ENCODE assay signal across 10 cellular contexts in the genomic region with DNA sequence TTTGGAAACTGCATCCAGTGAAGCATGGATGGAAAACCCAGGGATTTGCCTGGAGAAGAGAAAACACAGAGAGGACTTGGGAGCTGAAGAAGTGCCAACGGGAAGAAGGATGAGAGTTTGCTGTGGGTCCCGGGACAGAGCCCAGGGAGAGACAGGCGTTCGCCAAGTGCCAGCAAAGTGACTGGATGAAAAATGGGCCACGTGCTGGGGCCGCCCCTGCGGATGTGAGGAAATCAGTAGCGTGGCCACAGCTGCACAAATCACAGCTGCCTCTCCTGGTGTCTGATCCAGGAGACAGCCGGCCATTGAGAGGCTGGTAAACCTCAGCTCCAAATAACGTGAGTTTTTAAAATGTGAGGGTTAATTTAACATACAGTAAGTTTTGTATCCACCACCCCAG.
DNase-seq lines count a peak whose midpoint lies in the region; ATAC-seq, FAIRE-seq and TF ChIP-seq lines count a peak whose summit lies in the region.
"Had no signal": no experiment of that assay in that cellular context is flagged by ENCODE, and none has a peak within 500 bp of the region (broad histone marks: within the 10 kb centered on the region; RNA-seq: fewer than 3 reads in every experiment).

No MANE protein-coding gene starts in this region.

- TF ChIP-seq CTCF in GM23338 (conservative IDR thresholded peaks at IDR 0.05; ENCODE audit: low read depth in 2 of 2) (no peak), PC-9 (conservative IDR thresholded peaks at IDR 0.05) (no peak), progenitor cell of endocrine pancreas (IDR thresholded peaks at IDR 0.05; ENCODE audit: unreplicated experiment) (no peak)

- no peak overlapping the region for H3K27ac ChIP-seq in GM23338 (ENCODE audit: low read depth)
- peak overlapping the region; percentile 71 for H3K27ac ChIP-seq in PC-9

- peak overlapping the region; percentile 58 for H2AFZ ChIP-seq in GM23338
- peak overlapping the region; percentile 80 for H2AFZ ChIP-seq in PC-9

- no peak overlapping the region for H3K4me3 ChIP-seq in GM23338
- peak overlapping the region; percentile 58 for H3K4me3 ChIP-seq in PC-9
- H3K4me3 ChIP-seq: esophagus squamous epithelium had no signal

- H3K36me3 ChIP-seq in GM23338 (ENCODE audit: insufficient read depth) (no peaks in the 10 kb centered on the region), PC-9 (ENCODE audit: low read depth) (no peaks in the 10 kb centered on the region)
- H3K36me3 ChIP-seq: esophagus squamous epithelium had no signal

- CTCF ChIA-PET in PC-9 (lab: Charles Lee), result interaction anchor here (0.6 to 0.7 kb wide), 3 partner anchors 394 to 541 kb away, joined by 3 to 5 read pairs (median 4); no protein-coding TSS in a partner anchor

- no peaks in the 10 kb centered on the region for H4K20me1 ChIP-seq in GM23338 (replicated peaks; ENCODE audit: insufficient read depth)
- no peaks in the 10 kb centered on the region for H4K20me1 ChIP-seq in PC-9 (ENCODE audit: insufficient read depth)

- BruUV-seq in PC-9 (replicated peaks; lab: Mats Ljungman, UMichigan), result no TSS peak

- H3K9me2 ChIP-seq in GM23338 (ENCODE audit: insufficient read depth) (no peaks in the 10 kb centered on the region), PC-9 (ENCODE audit: insufficient read depth) (no peaks in the 10 kb centered on the region)

- peaks cover 20% of the 10 kb centered on the region for H3K27me3 Mint-ChIP-seq in GM23338 (ENCODE audit: insufficient read depth, low read depth, poor library complexity)
- peaks cover 5% of the 10 kb centered on the region for H3K27me3 Mint-ChIP-seq in activated T-helper 1 cell treated with anti-CD3 and anti-CD28 coated beads, Interleukin-12 subunit alpha, Interleukin-12 subunit beta, Interleukin-2, Interleukin-4 antibody, amounts not matched to agents 30 ng/mL and 10 ng/mL and 1 ng/mL, durations not matched to agents 14 hours and 24 hours and 36 hours (ENCODE audit: insufficient read depth)
- H3K27me3 Mint-ChIP-seq in progenitor cell of endocrine pancreas, result peaks cover 2% of the 10 kb centered on the region

- H3F3A ChIP-seq in GM23338 (replicated peaks; ENCODE audit: low read depth), result no peaks in the 10 kb centered on the region
- peaks cover 32% of the 10 kb centered on the region for H3F3A ChIP-seq in PC-9 (ENCODE audit: insufficient read depth, low read depth)

- H3K27me3 ChIP-seq in GM23338 (ENCODE audit: insufficient read depth) (peaks cover 32% of the 10 kb centered on the region), PC-9 (ENCODE audit: insufficient read depth, low read depth) (no peaks in the 10 kb centered on the region)

- ATAC-seq in GM23338 (no peak), left cardiac atrium (peak; percentile 62 to 90), GM18517 (IDR thresholded peaks at IDR 0.05; ENCODE audit: unreplicated experiment) (no peak)

- H3K4me1 ChIP-seq in GM23338 (ENCODE audit: insufficient read depth) (peaks cover 30% of the 10 kb centered on the region), PC-9 (replicated peaks; ENCODE audit: insufficient read depth) (peaks cover 47% of the 10 kb centered on the region)

- H3K36me3 Mint-ChIP-seq in GM23338 (ENCODE audit: low read depth) (no peaks in the 10 kb centered on the region), progenitor cell of endocrine pancreas (ENCODE audit: insufficient read depth) (no peaks in the 10 kb centered on the region)
- peaks cover 1% of the 10 kb centered on the region for H3K36me3 Mint-ChIP-seq in activated T-helper 1 cell treated with anti-CD3 and anti-CD28 coated beads, Interleukin-12 subunit alpha, Interleukin-12 subunit beta, Interleukin-2, Interleukin-4 antibody, amounts not matched to agents 30 ng/mL and 10 ng/mL and 1 ng/mL, durations not matched to agents 14 hours and 24 hours and 36 hours (ENCODE audit: low read depth)

- no peaks in the 10 kb centered on the region for H3K9me3 ChIP-seq in PC-9 (ENCODE audit: insufficient read depth, low read depth)
- H3K9me3 ChIP-seq: esophagus squamous epithelium had no signal

- POLR2A ChIA-PET in PC-9 (lab: Charles Lee; ENCODE audit: unreplicated experiment), result interaction anchor here (0.6 to 1.1 kb wide), 5 partner anchors 21 to 506 kb away, joined by 3 to 10 read pairs (median 4); no protein-coding TSS in a partner anchor

- no peak for DNase-seq in GM23338 (ENCODE audit: low spot score)
- DNase-seq in PC-9, result peak; percentile 62 to 69
- DNase-seq in left cardiac atrium, result peak; percentile 62
- peak; percentile 34 for DNase-seq in retina
- DNase-seq in activated T-helper 1 cell treated with anti-CD3 and anti-CD28 coated beads, Interleukin-12 subunit alpha, Interleukin-12 subunit beta, Interleukin-2, Interleukin-4 antibody, amounts not matched to agents 30 ng/mL and 10 ng/mL and 1 ng/mL, durations not matched to agents 14 hours and 24 hours and 36 hours (ENCODE audit: low spot score), result no peak
- DNase-seq in frontal cortex (ENCODE audit: low spot score in 2 of 2), result no peak
- DNase-seq in progenitor cell of endocrine pancreas (ENCODE audit: low spot score, unreplicated experiment), result no peak
- DNase-seq: activated CD4-positive, alpha-beta T cell treated with anti-CD3 and anti-CD28 coated beads, Interleukin-2, amount 50 U/mL, for 4 hours; esophagus squamous epithelium had no signal

- H3K27ac Mint-ChIP-seq in GM23338 (no peak overlapping the region), progenitor cell of endocrine pancreas (no peak overlapping the region)
- H3K27ac Mint-ChIP-seq in activated T-helper 1 cell treated with anti-CD3 and anti-CD28 coated beads, Interleukin-12 subunit alpha, Interleukin-12 subunit beta, Interleukin-2, Interleukin-4 antibody, amounts not matched to agents 30 ng/mL and 10 ng/mL and 1 ng/mL, durations not matched to agents 14 hours and 24 hours and 36 hours, result no peak overlapping the region

- intact Hi-C loops in PC-9 (cut with micrococcal nuclease; ENCODE audit: unreplicated experiment), result loop anchor here (1.0 to 5.0 kb wide), 3 partner anchors 90 to 199 kb away; no protein-coding TSS in a partner anchor
- intact Hi-C loops in left cardiac atrium (cut with DNase I), result no loop called here
- intact Hi-C loops in activated T-helper 1 cell treated with anti-CD3 and anti-CD28 coated beads, Interleukin-12 subunit alpha, Interleukin-12 subunit beta, Interleukin-2, Interleukin-4 antibody, amounts not matched to agents 30 ng/mL and 10 ng/mL and 1 ng/mL, durations not matched to agents 14 hours and 24 hours and 36 hours (cut with micrococcal nuclease), result loop anchor here (5.0 kb wide), 1 partner anchor 51 kb away; no protein-coding TSS in a partner anchor

- FAIRE-seq in frontal cortex (lab: Jason Lieb, UNC), result no peak

- H3K79me2 ChIP-seq in GM23338 (replicated peaks; ENCODE audit: insufficient read depth), result no peaks in the 10 kb centered on the region
- peaks cover 14% of the 10 kb centered on the region for H3K79me2 ChIP-seq in PC-9 (ENCODE audit: low read depth)

- H3K9me3 Mint-ChIP-seq in GM23338, result no peaks in the 10 kb centered on the region; the same call in 2 of the 3 replicates
- H3K9me3 Mint-ChIP-seq in activated T-helper 1 cell treated with anti-CD3 and anti-CD28 coated beads, Interleukin-12 subunit alpha, Interleukin-12 subunit beta, Interleukin-2, Interleukin-4 antibody, amounts not matched to agents 30 ng/mL and 10 ng/mL and 1 ng/mL, durations not matched to agents 14 hours and 24 hours and 36 hours, result no peaks in the 10 kb centered on the region
- H3K9me3 Mint-ChIP-seq in progenitor cell of endocrine pancreas (ENCODE audit: low read depth), result no peaks in the 10 kb centered on the region

- peaks cover 30% of the 10 kb centered on the region for H3K4me1 Mint-ChIP-seq in GM23338
- H3K4me1 Mint-ChIP-seq in activated T-helper 1 cell treated with anti-CD3 and anti-CD28 coated beads, Interleukin-12 subunit alpha, Interleukin-12 subunit beta, Interleukin-2, Interleukin-4 antibody, amounts not matched to agents 30 ng/mL and 10 ng/mL and 1 ng/mL, durations not matched to agents 14 hours and 24 hours and 36 hours (ENCODE audit: low read depth), result peaks cover 34% of the 10 kb centered on the region
- peaks cover 20% of the 10 kb centered on the region for H3K4me1 Mint-ChIP-seq in progenitor cell of endocrine pancreas (ENCODE audit: low read depth)

- peak overlapping the region; percentile 55; the same call in 1 of the 2 replicates for H3K4me2 ChIP-seq in GM23338
- peak overlapping the region; percentile 91 for H3K4me2 ChIP-seq in PC-9

- H3K4me3 Mint-ChIP-seq in GM23338, result no peak overlapping the region
- H3K4me3 Mint-ChIP-seq in activated T-helper 1 cell treated with anti-CD3 and anti-CD28 coated beads, Interleukin-12 subunit alpha, Interleukin-12 subunit beta, Interleukin-2, Interleukin-4 antibody, amounts not matched to agents 30 ng/mL and 10 ng/mL and 1 ng/mL, durations not matched to agents 14 hours and 24 hours and 36 hours, result no peak overlapping the region
- H3K4me3 Mint-ChIP-seq in progenitor cell of endocrine pancreas (ENCODE audit: low read depth), result no peak overlapping the region

TF ChIP-seq in GM23338, 12 proteins besides CTCF, POLR2A, EP300 and RAD21 (continues in another document):
- TF ChIP-seq EZH2 (IDR thresholded peaks at IDR 0.05; ENCODE audit: low read depth, unreplicated experiment) (no peak), POLR2AphosphoS5 (IDR thresholded peaks at IDR 0.05; ENCODE audit: low read depth) (no peak), ZNF331 (CRISPR knock-in tag; IDR thresholded peaks at IDR 0.05; ENCODE audit: low read depth) (no peak), STAT1 (IDR thresholded peaks at IDR 0.05; ENCODE audit: unreplicated experiment) (no peak), CREB1 (CRISPR knock-in tag; IDR thresholded peaks at IDR 0.05; ENCODE audit: low read depth) (no peak)

Comparison
In these comparisons a context has a peak if more than half of its experiments do, and no peak if none do; other contexts are left out.
1. ATAC-seq: peak in left cardiac atrium (2 of 2); none in GM23338 (single experiment) and GM18517 (single experiment).
2. DNase-seq: peak in PC-9 (2 of 2), left cardiac atrium (single experiment) and retina (single experiment); none in GM23338 (single experiment), activated T-helper 1 cell treated with anti-CD3 and anti-CD28 coated beads, Interleukin-12 subunit alpha, Interleukin-12 subunit beta, Interleukin-2, Interleukin-4 antibody, amounts not matched to agents 30 ng/mL and 10 ng/mL and 1 ng/mL, durations not matched to agents 14 hours and 24 hours and 36 hours (single experiment), frontal cortex (0 of 2) and progenitor cell of endocrine pancreas (single experiment).
3. intact Hi-C loops: an anchor here in PC-9 (1.0 to 5.0 kb wide) and activated T-helper 1 cell treated with anti-CD3 and anti-CD28 coated beads, Interleukin-12 subunit alpha, Interleukin-12 subunit beta, Interleukin-2, Interleukin-4 antibody, amounts not matched to agents 30 ng/mL and 10 ng/mL and 1 ng/mL, durations not matched to agents 14 hours and 24 hours and 36 hours (5.0 kb wide); none called in left cardiac atrium.